Comparison of ENCODE assay signal across 1 cellular context in genomic region chr15:50458713-50459112, GRCh38.
TF ChIP-seq lines count a peak whose summit lies in the region.

No MANE protein-coding gene starts in this region.

TF ChIP-seq in GM23338, 12 proteins besides CTCF, POLR2A, EP300 and RAD21 (continued from another document):
- no peak for TF ChIP-seq ZNF462 (CRISPR knock-in tag; IDR thresholded peaks at IDR 0.05)
- TF ChIP-seq CREB1 (CRISPR knock-in tag; IDR thresholded peaks at IDR 0.05; ENCODE audit: low read depth): no peak
- no peak for TF ChIP-seq ZNF331 (CRISPR knock-in tag; IDR thresholded peaks at IDR 0.05; ENCODE audit: low read depth)
